ENCODE assay signal across 10 cellular contexts in the genomic region with DNA sequence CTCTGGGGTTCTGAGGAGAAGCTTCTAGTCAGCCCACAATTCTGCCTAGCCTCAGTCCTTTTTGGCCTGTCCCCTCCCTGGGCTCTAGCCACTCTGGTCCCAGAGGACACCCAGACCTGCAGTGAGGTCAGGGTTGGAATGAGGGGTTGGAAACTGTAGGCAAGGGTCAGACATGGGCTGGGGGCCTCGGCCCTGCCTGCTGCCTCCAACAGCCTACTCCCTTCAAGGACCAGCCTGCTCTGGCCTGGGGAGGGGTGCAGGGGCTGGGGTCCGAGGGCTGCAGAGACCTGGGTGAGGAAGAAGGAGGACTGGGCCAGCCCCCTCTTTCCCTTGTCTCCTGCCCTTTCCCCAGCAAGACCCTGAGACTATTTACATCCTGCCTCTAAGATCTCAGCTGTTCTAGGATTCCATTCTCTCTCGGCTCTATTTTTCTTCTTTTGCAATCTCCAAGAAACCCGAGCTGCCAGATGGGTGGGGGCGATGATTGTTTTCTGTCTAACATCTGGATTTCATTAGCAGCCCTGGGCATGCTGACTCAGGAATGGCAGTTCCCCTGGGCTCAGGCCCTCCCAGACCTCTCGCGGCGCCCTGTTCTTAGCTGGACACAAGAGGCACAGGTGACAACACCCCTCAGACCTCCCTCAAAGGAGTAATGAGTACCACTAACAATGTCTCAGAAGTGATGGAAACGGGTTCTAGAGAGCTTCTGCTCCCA. TPM values are rescaled to one million over a fixed set of nuclear protein-coding genes. Genes with fewer than 3 reads are reported as not detected.
DNase-seq lines count a peak whose midpoint lies in the region; ATAC-seq and TF ChIP-seq lines count a peak whose summit lies in the region.
"Had no signal": no experiment of that assay in that cellular context is flagged by ENCODE, and none has a peak within 500 bp of the region (broad histone marks: within the 10 kb centered on the region; RNA-seq: fewer than 3 reads in every experiment).

No MANE protein-coding gene starts in this region.

- no peaks in the 10 kb centered on the region for H3K27me3 ChIP-seq in heart right ventricle
- H3K27me3 ChIP-seq in skeletal muscle satellite cell (ENCODE audit: control insufficient read depth, insufficient read depth, low read length): no peaks in the 10 kb centered on the region

- peak overlapping the region; percentile 55 for H3K4me2 ChIP-seq in skeletal muscle satellite cell (ENCODE audit: low read length)

- intact Hi-C loops in heart right ventricle (cut with DNase I): no loop called here

- H3K4me3 Mint-ChIP-seq in activated CD8-positive, alpha-beta memory T cell treated with anti-CD3 and anti-CD28 coated beads, Interleukin-2, amount 10 ng/mL, durations not matched to agents 7 days and 5 days: no peak overlapping the region
- H3K4me3 Mint-ChIP-seq: naive B cell had no signal

- peaks cover under 1% of the 10 kb centered on the region for H3K27me3 Mint-ChIP-seq in activated CD8-positive, alpha-beta memory T cell treated with anti-CD3 and anti-CD28 coated beads, Interleukin-2, amount 10 ng/mL, durations not matched to agents 7 days and 5 days
- H3K27me3 Mint-ChIP-seq: naive B cell had no signal

- peak overlapping the region; percentile 45 for H3K27ac ChIP-seq in angular gyrus (ENCODE audit: low read depth, low read length)
- H3K27ac ChIP-seq in heart right ventricle: peak overlapping the region in 8 of 10 donors; percentile 19 to 78 (median 56)

- DNase-seq in Daoy (ENCODE audit: low read depth) (peak; percentile 73), heart right ventricle (peak in 1 of 2 donors; percentile 59), nucleus accumbens (lab: John Stamatoyannopoulos, UW) (no peak), NCI-H1092 treated with DMSO at 0.1 percent for 48 hours (lab: John Stamatoyannopoulos, UW) (no peak)
- DNase-seq in activated CD8-positive, alpha-beta memory T cell treated with anti-CD3 and anti-CD28 coated beads, Interleukin-2, amount 10 ng/mL, durations not matched to agents 7 days and 5 days: no peak
- DNase-seq: DMS 273 treated with DMSO at 0.1 percent for 48 hours, naive B cell had no signal

- no peaks in the 10 kb centered on the region for H3K4me1 Mint-ChIP-seq in activated CD8-positive, alpha-beta memory T cell treated with anti-CD3 and anti-CD28 coated beads, Interleukin-2, amount 10 ng/mL, durations not matched to agents 7 days and 5 days

- H3K9me3 Mint-ChIP-seq in activated CD8-positive, alpha-beta memory T cell treated with anti-CD3 and anti-CD28 coated beads, Interleukin-2, amount 10 ng/mL, durations not matched to agents 7 days and 5 days (ENCODE audit: low read depth): no peaks in the 10 kb centered on the region

- H3K4me3 ChIP-seq in heart right ventricle (no peak overlapping the region), skeletal muscle satellite cell (ENCODE audit: low read length) (peak overlapping the region; percentile 29)

- no peaks in the 10 kb centered on the region for H3K9me3 ChIP-seq in heart right ventricle
- H3K9me3 ChIP-seq in skeletal muscle satellite cell (replicated peaks; ENCODE audit: low read length): no peaks in the 10 kb centered on the region

- H3K4me1 ChIP-seq in heart right ventricle: peaks cover 13 to 83% (median 40%) of the 10 kb centered on the region in 9 donors
- peaks cover 39% of the 10 kb centered on the region for H3K4me1 ChIP-seq in skeletal muscle satellite cell (ENCODE audit: control insufficient read depth, insufficient read depth, low read length)

- no peaks in the 10 kb centered on the region for H3K36me3 Mint-ChIP-seq in activated CD8-positive, alpha-beta memory T cell treated with anti-CD3 and anti-CD28 coated beads, Interleukin-2, amount 10 ng/mL, durations not matched to agents 7 days and 5 days

- H3K27ac Mint-ChIP-seq in activated CD8-positive, alpha-beta memory T cell treated with anti-CD3 and anti-CD28 coated beads, Interleukin-2, amount 10 ng/mL, durations not matched to agents 7 days and 5 days: no peak overlapping the region

- peak in 4 of 8 donors; percentile 8 to 44 (median 39) for ATAC-seq in heart right ventricle
- ATAC-seq in HG03139 (IDR thresholded peaks at IDR 0.05; ENCODE audit: unreplicated experiment): no peak
- ATAC-seq in activated CD8-positive, alpha-beta memory T cell treated with anti-CD3 and anti-CD28 coated beads, Interleukin-2, amount 10 ng/mL, durations not matched to agents 7 days and 5 days: no peak

- CTCF ChIA-PET in activated CD8-positive, alpha-beta memory T cell treated with anti-CD3 and anti-CD28 coated beads, Interleukin-2, amount 10 ng/mL, durations not matched to agents 7 days and 5 days (lab: Charles Lee): no interaction called here

- peaks cover 0 to 61% (median 5%) of the 10 kb centered on the region in 9 donors for H3K36me3 ChIP-seq in heart right ventricle
- peaks cover 30% of the 10 kb centered on the region for H3K36me3 ChIP-seq in skeletal muscle satellite cell (ENCODE audit: insufficient read depth, low read length)

- TF ChIP-seq CTCF in heart right ventricle (IDR thresholded peaks at IDR 0.05): no peak

- peak overlapping the region; percentile 34 for H3K9ac ChIP-seq in skeletal muscle satellite cell (ENCODE audit: low read depth, low read length)

- WGBS in heart right ventricle, 2 donors: 60 to 67% methylated on average over 9 of the region's 9 CpGs

RNA-seq across cellular contexts. Expression of a gene that starts 23.1 kb away (rescaled TPM):
- 3.0 and 4.3 TPM in 2 replicates for total RNA-seq in Daoy (2014; rRNA removed; shearing (Covaris generic))
- total RNA-seq in heart right ventricle: 10 to 100 TPM; 32.0 to 59.0 (median 49.0) TPM
- polyA plus RNA-seq in heart right ventricle: 10 to 100 TPM; 19.3 to 22.4 TPM
- total RNA-seq in skeletal muscle satellite cell (2012; rRNA removed): 16.5 and 26.2 TPM in 2 replicates
- 1 to 10 TPM; 2.4 to 3.1 TPM for total RNA-seq in activated CD8-positive, alpha-beta memory T cell treated with anti-CD3 and anti-CD28 coated beads, Interleukin-2, amount 10 ng/mL, durations not matched to agents 7 days and 5 days
